ENCODE assay signal across 8 cellular contexts in the genomic region with DNA sequence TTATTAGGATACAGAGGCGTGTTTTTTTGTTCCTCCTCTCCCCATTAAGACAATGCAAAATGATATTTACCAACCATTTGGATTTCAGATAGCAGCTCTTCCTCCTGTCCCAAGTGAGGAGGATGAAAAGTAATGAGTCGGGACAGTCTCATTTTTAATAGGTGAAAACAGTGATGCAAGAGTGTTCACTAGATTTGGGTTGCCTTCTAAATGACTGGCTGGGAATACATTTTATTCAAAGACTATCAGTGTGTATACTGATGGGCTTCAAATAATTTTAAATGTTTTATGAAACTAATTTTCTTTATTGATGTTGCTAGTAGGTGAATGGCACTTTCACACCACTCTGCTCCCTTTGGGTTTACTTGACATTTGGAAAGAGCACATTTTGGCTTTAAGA. TPM values are rescaled to one million over a fixed set of nuclear protein-coding genes. Genes with fewer than 3 reads are reported as not detected.
DNase-seq lines count a peak whose midpoint lies in the region; ATAC-seq and TF ChIP-seq lines count a peak whose summit lies in the region.

No MANE protein-coding gene starts in this region.

- peak overlapping the region; percentile 96 for H3K4me3 Mint-ChIP-seq in activated CD4-positive, alpha-beta T cell treated with anti-CD3 and anti-CD28 coated beads, Interleukin-2, amount 10 ng/mL, durations not matched to agents 24 days and 14 days
- H3K4me3 Mint-ChIP-seq in activated naive CD8-positive, alpha-beta T cell treated with anti-CD3 and anti-CD28 coated beads for 36 hours, result peak overlapping the region; percentile 91

- no peak for DNase-seq in activated CD4-positive, alpha-beta T cell treated with anti-CD3 and anti-CD28 coated beads, Interleukin-2, amount 10 ng/mL, durations not matched to agents 24 days and 14 days
- no peak for DNase-seq in activated CD4-positive, alpha-beta T cell treated with anti-CD3 and anti-CD28 coated beads, Interleukin-2, amount 50 U/mL, for 1 hour
- no peak for DNase-seq in activated naive CD8-positive, alpha-beta T cell treated with anti-CD3 and anti-CD28 coated beads for 36 hours
- DNase-seq in kidney epithelial cell (ENCODE audit: low read depth), result no peak
- DNase-seq in DMS 273 (lab: John Stamatoyannopoulos, UW; ENCODE audit: unreplicated experiment), result no peak
- DNase-seq in activated CD8-positive, alpha-beta memory T cell treated with anti-CD3 and anti-CD28 coated beads, Interleukin-2, amount 50 U/mL, for 4 hours, result no peak

- H3K9me3 Mint-ChIP-seq in activated CD4-positive, alpha-beta T cell treated with anti-CD3 and anti-CD28 coated beads, Interleukin-2, amount 10 ng/mL, durations not matched to agents 24 days and 14 days, result no peaks in the 10 kb centered on the region
- H3K9me3 Mint-ChIP-seq in activated naive CD8-positive, alpha-beta T cell treated with anti-CD3 and anti-CD28 coated beads for 36 hours, result no peaks in the 10 kb centered on the region

- TF ChIP-seq CTCF in kidney epithelial cell (IDR thresholded peaks at IDR 0.05; ENCODE audit: insufficient read depth, low read length, poor library complexity, severe bottlenecking), result no peak

- peak overlapping the region; percentile 97 for H3K27ac Mint-ChIP-seq in activated CD4-positive, alpha-beta T cell treated with anti-CD3 and anti-CD28 coated beads, Interleukin-2, amount 10 ng/mL, durations not matched to agents 24 days and 14 days
- H3K27ac Mint-ChIP-seq in activated naive CD8-positive, alpha-beta T cell treated with anti-CD3 and anti-CD28 coated beads for 36 hours, result peak overlapping the region; percentile 90

- no peaks in the 10 kb centered on the region for H3K27me3 Mint-ChIP-seq in activated CD4-positive, alpha-beta T cell treated with anti-CD3 and anti-CD28 coated beads, Interleukin-2, amount 10 ng/mL, durations not matched to agents 24 days and 14 days
- H3K27me3 Mint-ChIP-seq in activated naive CD8-positive, alpha-beta T cell treated with anti-CD3 and anti-CD28 coated beads for 36 hours, result no peaks in the 10 kb centered on the region

- H3K27ac ChIP-seq in temporal lobe (ENCODE audit: low read depth, low read length), result peak overlapping the region; percentile 87

- ATAC-seq in HG02973 (IDR thresholded peaks at IDR 0.05; ENCODE audit: unreplicated experiment), result no peak

- peaks cover 16% of the 10 kb centered on the region for H3K4me1 Mint-ChIP-seq in activated CD4-positive, alpha-beta T cell treated with anti-CD3 and anti-CD28 coated beads, Interleukin-2, amount 10 ng/mL, durations not matched to agents 24 days and 14 days
- H3K4me1 Mint-ChIP-seq in activated naive CD8-positive, alpha-beta T cell treated with anti-CD3 and anti-CD28 coated beads for 36 hours, result peaks cover 25% of the 10 kb centered on the region

- H3K27me3 ChIP-seq in kidney epithelial cell (ENCODE audit: control insufficient read depth, insufficient read depth, low read length), result no peaks in the 10 kb centered on the region

- H3K4me3 ChIP-seq in kidney epithelial cell (ENCODE audit: low read depth, low read length), result peak overlapping the region; percentile 93

- intact Hi-C loops in activated CD4-positive, alpha-beta T cell treated with anti-CD3 and anti-CD28 coated beads, Interleukin-2, amount 10 ng/mL, durations not matched to agents 24 days and 14 days (cut with micrococcal nuclease), result no loop called here

- no peaks in the 10 kb centered on the region for H3K36me3 ChIP-seq in kidney epithelial cell (ENCODE audit: control insufficient read depth, insufficient read depth, low read length)

- H3K36me3 Mint-ChIP-seq in activated CD4-positive, alpha-beta T cell treated with anti-CD3 and anti-CD28 coated beads, Interleukin-2, amount 10 ng/mL, durations not matched to agents 24 days and 14 days (ENCODE audit: low read depth), result peaks cover 17% of the 10 kb centered on the region
- peaks cover 17% of the 10 kb centered on the region for H3K36me3 Mint-ChIP-seq in activated naive CD8-positive, alpha-beta T cell treated with anti-CD3 and anti-CD28 coated beads for 36 hours

RNA-seq across cellular contexts. Expression of a gene that starts 2.1 kb away (rescaled TPM):
- total RNA-seq in activated CD4-positive, alpha-beta T cell treated with anti-CD3 and anti-CD28 coated beads, Interleukin-2, amount 10 ng/mL, durations not matched to agents 24 days and 14 days, result 38.0 and 39.8 TPM in 2 replicates
- 10 to 100 TPM; 31.8 to 33.7 TPM for total RNA-seq in activated naive CD8-positive, alpha-beta T cell treated with anti-CD3 and anti-CD28 coated beads for 36 hours
- 20.9 and 29.0 TPM in 2 replicates for total RNA-seq in kidney epithelial cell
- total RNA-seq in temporal lobe, result 32.5 TPM
